In the genomic region with DNA sequence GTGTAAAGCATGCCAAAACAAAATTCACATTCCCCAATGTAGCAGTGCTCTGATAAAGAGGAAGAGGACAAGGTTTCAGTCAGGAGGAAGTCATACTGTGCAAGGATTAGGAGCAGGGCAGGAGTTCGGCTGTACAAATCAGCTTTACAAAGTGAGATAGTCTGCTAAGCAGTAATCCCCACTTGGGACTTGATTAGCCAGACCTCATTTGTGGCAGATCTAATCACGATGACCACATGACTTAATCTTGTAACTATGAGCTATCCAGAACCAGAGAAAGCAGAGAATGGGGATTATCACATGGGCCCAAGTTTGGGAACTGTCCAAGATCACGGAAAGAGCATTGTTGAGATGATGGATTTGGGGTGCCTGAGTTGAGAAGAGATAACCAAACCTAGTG, we compare ENCODE assay signal across 10 cellular contexts. TPM values are rescaled to one million over a fixed set of nuclear protein-coding genes. Genes with fewer than 3 reads are reported as not detected.
A peak's percentile ranks its signal among the peaks of the same experiment; 100 is the strongest.
DNase-seq lines count a peak whose midpoint lies in the region; ATAC-seq and TF ChIP-seq lines count a peak whose summit lies in the region.
"Had no signal": no experiment of that assay in that cellular context is flagged by ENCODE, and none has a peak within 500 bp of the region (broad histone marks: within the 10 kb centered on the region; RNA-seq: fewer than 3 reads in every experiment).

No MANE protein-coding gene starts in this region.

- H3K9me3 Mint-ChIP-seq in HFFc6 = no peaks in the 10 kb centered on the region

- peak overlapping the region; percentile 63 for H3K27ac Mint-ChIP-seq in HFFc6

- H3K36me3 Mint-ChIP-seq in HFFc6 (ENCODE audit: low read depth) = peaks cover 44% of the 10 kb centered on the region

- peak; percentile 37 for ATAC-seq in SK-N-SH treated with all-trans-retinoic acid at 6 μM for 48 hours

- peaks cover 77% of the 10 kb centered on the region for H3K4me1 ChIP-seq in skeletal muscle satellite cell (ENCODE audit: control insufficient read depth, insufficient read depth, low read length)
- H3K4me1 ChIP-seq: prostate gland had no signal

- peak overlapping the region; percentile 60 for H3K4me3 Mint-ChIP-seq in HFFc6

- DNase-seq in HFFc6 (peak; percentile 44), fibroblast of villous mesenchyme (ENCODE audit: low read depth) (peak; percentile 45), retina (no peak), NCI-H69 (lab: John Stamatoyannopoulos, UW) (no peak)
- DNase-seq in stimulated activated CD4-positive, alpha-beta T cell treated with anti-CD3 and anti-CD28 coated beads, Interleukin-4, amount 100 ng/mL, for 4 hours = no peak
- DNase-seq: activated naive CD4-positive, alpha-beta T cell treated with Interleukin-2 at 50 U/mL for 16 hours; NCI-H446 had no signal

- H3K9me3 ChIP-seq in skeletal muscle satellite cell (replicated peaks; ENCODE audit: low read length) = no peaks in the 10 kb centered on the region
- H3K9me3 ChIP-seq: prostate gland had no signal

- H3K36me3 ChIP-seq in skeletal muscle satellite cell (ENCODE audit: insufficient read depth, low read length) = peaks cover 66% of the 10 kb centered on the region
- H3K36me3 ChIP-seq: prostate gland had no signal

- no peaks in the 10 kb centered on the region for H3K27me3 ChIP-seq in skeletal muscle satellite cell (ENCODE audit: control insufficient read depth, insufficient read depth, low read length)

- H3K9ac ChIP-seq in skeletal muscle satellite cell (ENCODE audit: low read depth, low read length) = peak overlapping the region; percentile 90

- no peak for TF ChIP-seq CTCF in HFFc6 (IDR thresholded peaks at IDR 0.05)
- TF ChIP-seq CTCF in fibroblast of villous mesenchyme (IDR thresholded peaks at IDR 0.05; ENCODE audit: insufficient read depth, low read depth, low read length) = no peak

- H3K4me1 Mint-ChIP-seq in HFFc6 (ENCODE audit: low read depth) = peaks cover 11% of the 10 kb centered on the region

- H3K4me3 ChIP-seq in fibroblast of villous mesenchyme (ENCODE audit: low read depth, low read length) (no peak overlapping the region), skeletal muscle satellite cell (ENCODE audit: low read length) (peak overlapping the region; percentile 86)
- H3K4me3 ChIP-seq: prostate gland had no signal

- peak overlapping the region; percentile 78 for H3K4me2 ChIP-seq in skeletal muscle satellite cell (ENCODE audit: low read length)

- no peaks in the 10 kb centered on the region for H3K27me3 Mint-ChIP-seq in HFFc6 (ENCODE audit: insufficient read depth)

TF ChIP-seq in SK-N-SH treated with all-trans-retinoic acid at 6 μM for 48 hours, 23 proteins besides CTCF, POLR2A, EP300 and RAD21:
- TF ChIP-seq ISL1 (CRISPR knock-in tag; IDR thresholded peaks at IDR 0.05) (peak; percentile 37), ZFP3 (CRISPR knock-in tag; IDR thresholded peaks at IDR 0.05) (0 out of 2 replicates have a peak, but pooled peaks have one; percentile 37), ARNTL (CRISPR knock-in tag; IDR thresholded peaks at IDR 0.05; ENCODE audit: borderline replicate concordance, low read depth) (no peak), SNAI2 (CRISPR knock-in tag; IDR thresholded peaks at IDR 0.05) (0 out of 2 replicates have a peak, but pooled peaks have one; percentile 26)
TF ChIP-seq in SK-N-SH treated with all-trans-retinoic acid at 6 μM for 48 hours: peak in this region for 3.

RNA-seq across cellular contexts. Expression of gene DCBLD2, which starts 7.8 kb away (rescaled TPM):
- 100 to 1,000 TPM; 199 to 436 (median 233) TPM for total RNA-seq in HFFc6 (2021; fragmentation: NEBNext Ultra II Directional; extraction: Animal tissue kit (Norgen Biotek cat#: 25700))
- 225 and 300 TPM in 2 replicates for total RNA-seq in fibroblast of villous mesenchyme
- total RNA-seq in skeletal muscle satellite cell (2012; rRNA removed) = 659 TPM in 2 replicates

Comparison
In these comparisons a context has a peak if more than half of its experiments do, and no peak if none do; other contexts are left out.
1. DNase-seq: peak in HFFc6 (single experiment) and fibroblast of villous mesenchyme (single experiment); none in retina (single experiment), stimulated activated CD4-positive, alpha-beta T cell treated with anti-CD3 and anti-CD28 coated beads, Interleukin-4, amount 100 ng/mL, for 4 hours (0 of 2) and NCI-H69 (single experiment).